ENCODE assay signal across 9 cellular contexts in genomic region chr22:49657275-49657973, GRCh38.
DNase-seq lines count a peak whose midpoint lies in the region; ATAC-seq and TF ChIP-seq lines count a peak whose summit lies in the region.
"Had no signal": no experiment of that assay in that cellular context is flagged by ENCODE, and none has a peak within 500 bp of the region (broad histone marks: within the 10 kb centered on the region; RNA-seq: fewer than 3 reads in every experiment).

No MANE protein-coding gene starts in this region.

- peaks cover 44% of the 10 kb centered on the region for H3K36me3 Mint-ChIP-seq in activated T-helper 17 cell treated with anti-CD3 and anti-CD28 coated beads, Interleukin-2, amount 50 U/mL, for 72 hours (ENCODE audit: low read depth)
- peaks cover 6% of the 10 kb centered on the region for H3K36me3 Mint-ChIP-seq in memory B cell

- peak overlapping the region; percentile 97 for H3K4me3 Mint-ChIP-seq in activated T-helper 17 cell treated with anti-CD3 and anti-CD28 coated beads, Interleukin-2, amount 50 U/mL, for 72 hours
- peak overlapping the region; percentile 94 for H3K4me3 Mint-ChIP-seq in memory B cell

- CTCF ChIA-PET in OCI-LY7 (lab: Charles Lee; ENCODE audit: unreplicated experiment), result no interaction called here

- H3K9me2 ChIP-seq in OCI-LY7 (ENCODE audit: insufficient read depth, low read length) (no peaks in the 10 kb centered on the region), hepatocyte (replicated peaks; ENCODE audit: insufficient read depth) (no peaks in the 10 kb centered on the region)

- no peaks in the 10 kb centered on the region for H3K9me3 Mint-ChIP-seq in activated T-helper 17 cell treated with anti-CD3 and anti-CD28 coated beads, Interleukin-2, amount 50 U/mL, for 72 hours
- H3K9me3 Mint-ChIP-seq in memory B cell, result no peaks in the 10 kb centered on the region

- peaks cover 9% of the 10 kb centered on the region for H3K4me1 Mint-ChIP-seq in activated T-helper 17 cell treated with anti-CD3 and anti-CD28 coated beads, Interleukin-2, amount 50 U/mL, for 72 hours
- H3K4me1 Mint-ChIP-seq in memory B cell, result peaks cover 18% of the 10 kb centered on the region

- BruUV-seq in OCI-LY7 (replicated peaks; lab: Mats Ljungman, UMichigan), result no TSS peak

- H3K27me3 ChIP-seq in hepatocyte, result peaks cover 9% of the 10 kb centered on the region

- POLR2A ChIA-PET in OCI-LY7 (lab: Charles Lee), result interaction anchor here (0.6 to 1.2 kb wide), 5 partner anchors 9 to 599 kb away, joined by 3 to 6 read pairs (median 3); no protein-coding TSS in a partner anchor

- H4K20me1 ChIP-seq in OCI-LY7 (ENCODE audit: insufficient read depth, low read length) (no peaks in the 10 kb centered on the region), hepatocyte (ENCODE audit: insufficient read depth, poor library complexity, severe bottlenecking) (no peaks in the 10 kb centered on the region)

- peak; percentile 91 for ATAC-seq in activated T-helper 17 cell treated with anti-CD3 and anti-CD28 coated beads, Interleukin-2, amount 50 U/mL, for 72 hours (replicated peaks)
- peak; percentile 88 for ATAC-seq in memory B cell (ENCODE audit: low read depth)
- ATAC-seq: A549 had no signal

- H3K9me3 ChIP-seq in OCI-LY7 (ENCODE audit: low read length) (no peaks in the 10 kb centered on the region), hepatocyte (ENCODE audit: low read depth) (no peaks in the 10 kb centered on the region)
- H3K9me3 ChIP-seq: A549 had no signal

- 90% methylated on average over 21 of the region's 24 CpGs for WGBS in hepatocyte (ENCODE audit: low lambda C conversion rate, missing lambda C conversion rate)

- no peaks in the 10 kb centered on the region for H3K27me3 Mint-ChIP-seq in activated T-helper 17 cell treated with anti-CD3 and anti-CD28 coated beads, Interleukin-2, amount 50 U/mL, for 72 hours
- no peaks in the 10 kb centered on the region for H3K27me3 Mint-ChIP-seq in memory B cell

- intact Hi-C loops in OCI-LY7 (cut with micrococcal nuclease; ENCODE audit: unreplicated experiment), result no loop called here

- H3K4me1 ChIP-seq in OCI-LY7 (ENCODE audit: insufficient read depth, low read length, poor library complexity, severe bottlenecking) (peaks cover 25% of the 10 kb centered on the region), hepatocyte (ENCODE audit: insufficient read depth) (no peaks in the 10 kb centered on the region)
- H3K4me1 ChIP-seq: A549 had no signal

- peak overlapping the region; percentile 94 for H3K4me3 ChIP-seq in OCI-LY7 (ENCODE audit: low read depth, low read length, poor library complexity, severe bottlenecking)
- H3K4me3 ChIP-seq in hepatocyte, result no peak overlapping the region
- H3K4me3 ChIP-seq: A549 had no signal

- H3K79me2 ChIP-seq in OCI-LY7 (ENCODE audit: insufficient read depth, low read depth, low read length) (peaks cover 43% of the 10 kb centered on the region), hepatocyte (no peaks in the 10 kb centered on the region)

- H2AFZ ChIP-seq in OCI-LY7 (ENCODE audit: low read length) (peak overlapping the region; percentile 94), hepatocyte (no peak overlapping the region)

- no peak for TF ChIP-seq CTCF in OCI-LY7 (conservative IDR thresholded peaks at IDR 0.05; ENCODE audit: low read length)
- TF ChIP-seq CTCF in hepatocyte (IDR thresholded peaks at IDR 0.05; ENCODE audit: poor library complexity), result no peak

- DNase-seq in activated gamma-delta T cell treated with Interleukin-2 at 50 U/mL for 16 hours (peak; percentile 74), activated gamma-delta T cell (lab: John Stamatoyannopoulos, UW) (no peak), OCI-LY7 (ENCODE audit: low spot score) (peak; percentile 81), memory B cell (ENCODE audit: low spot score in 2 of 2) (peak; percentile 42 to 67), NCI-H1105 treated with DMSO at 0.1 percent for 48 hours (lab: John Stamatoyannopoulos, UW) (no peak), hepatocyte (ENCODE audit: low spot score) (no peak)
- DNase-seq in stimulated activated CD8-positive, alpha-beta memory T cell treated with anti-CD3 and anti-CD28 coated beads, Interleukin-7, amount 100 ng/mL, for 24 hours (ENCODE audit: low read depth), result peak; percentile 55

- H3K36me3 ChIP-seq in OCI-LY7 (ENCODE audit: insufficient read depth, low read length) (peaks cover 38% of the 10 kb centered on the region), hepatocyte (replicated peaks; ENCODE audit: insufficient read depth, low read depth) (no peaks in the 10 kb centered on the region)

- H3K4me2 ChIP-seq in OCI-LY7 (ENCODE audit: low read length) (peak overlapping the region; percentile 76), hepatocyte (no peak overlapping the region)
- H3K4me2 ChIP-seq: A549 had no signal

- H3K27ac Mint-ChIP-seq in activated T-helper 17 cell treated with anti-CD3 and anti-CD28 coated beads, Interleukin-2, amount 50 U/mL, for 72 hours, result peak overlapping the region; percentile 94
- peak overlapping the region; percentile 81 for H3K27ac Mint-ChIP-seq in memory B cell

- H3K27ac ChIP-seq in OCI-LY7 (ENCODE audit: low read depth, low read length, poor library complexity, severe bottlenecking) (peak overlapping the region; percentile 39), hepatocyte (no peak overlapping the region)
- H3K27ac ChIP-seq: A549 had no signal

Comparison
In these comparisons a context has a peak if more than half of its experiments do, and no peak if none do; other contexts are left out.
1. DNase-seq: peak in activated gamma-delta T cell treated with Interleukin-2 at 50 U/mL for 16 hours (single experiment), OCI-LY7 (single experiment), memory B cell (2 of 2) and stimulated activated CD8-positive, alpha-beta memory T cell treated with anti-CD3 and anti-CD28 coated beads, Interleukin-7, amount 100 ng/mL, for 24 hours (single experiment); none in activated gamma-delta T cell (single experiment), NCI-H1105 treated with DMSO at 0.1 percent for 48 hours (single experiment) and hepatocyte (single experiment).